9 cellular contexts compared by ENCODE assay signal in genomic region chrX:63686878-63687714, GRCh38.
DNase-seq lines count a peak whose midpoint lies in the region; TF ChIP-seq lines count a peak whose summit lies in the region.
"Had no signal": no experiment of that assay in that cellular context is flagged by ENCODE, and none has a peak within 500 bp of the region (broad histone marks: within the 10 kb centered on the region; RNA-seq: fewer than 3 reads in every experiment).

No MANE protein-coding gene starts in this region.

- no peak overlapping the region for H3K4me3 ChIP-seq in fibroblast of mammary gland (ENCODE audit: control insufficient read depth, low read depth, low read length)
- H3K4me3 ChIP-seq: BLaER1 treated with 17β-estradiol and CSF1 and Interleukin-3, amounts not matched to agents 10 nM and 100 nM had no signal

- H3K4me3 Mint-ChIP-seq in progenitor cell of endocrine pancreas (ENCODE audit: low read depth): no peak overlapping the region

- TF ChIP-seq CTCF in GM20000 (IDR thresholded peaks at IDR 0.05; ENCODE audit: extremely low read depth, missing control alignments): peak; percentile 34
- TF ChIP-seq CTCF in fibroblast of mammary gland (conservative IDR thresholded peaks at IDR 0.05; ENCODE audit: control insufficient read depth, insufficient read depth, low read depth, low read length): peak; percentile 85
- TF ChIP-seq CTCF in progenitor cell of endocrine pancreas (IDR thresholded peaks at IDR 0.05; ENCODE audit: unreplicated experiment): peak; percentile 66

- H3K9me3 Mint-ChIP-seq in progenitor cell of endocrine pancreas (ENCODE audit: low read depth): peaks cover 31% of the 10 kb centered on the region

- H3K27me3 Mint-ChIP-seq in progenitor cell of endocrine pancreas: no peaks in the 10 kb centered on the region

- peak; percentile 32 for DNase-seq in NCI-H1092 treated with DMSO at 0.1 percent for 48 hours (lab: John Stamatoyannopoulos, UW)
- DNase-seq in NCI-H1092 (lab: John Stamatoyannopoulos, UW): no peak
- peak; percentile 4 for DNase-seq in GM20000 (ENCODE audit: low spot score)
- DNase-seq in Kasumi-1 (lab: John Stamatoyannopoulos, UW): peak; percentile 37 to 65
- DNase-seq in T1000 (lab: John Stamatoyannopoulos, UW): peak; percentile 22
- DNase-seq in fibroblast of mammary gland (ENCODE audit: low read depth): peak; percentile 77
- DNase-seq in progenitor cell of endocrine pancreas (ENCODE audit: low spot score, unreplicated experiment): no peak
- DNase-seq in GOT3 (lab: John Stamatoyannopoulos, UW): no peak

- H3K4me1 Mint-ChIP-seq in progenitor cell of endocrine pancreas (ENCODE audit: low read depth): no peaks in the 10 kb centered on the region

- no peak overlapping the region for H3K27ac Mint-ChIP-seq in progenitor cell of endocrine pancreas

- peaks cover 10% of the 10 kb centered on the region for H3K36me3 Mint-ChIP-seq in progenitor cell of endocrine pancreas (ENCODE audit: insufficient read depth)

Comparison
In these comparisons a context has a peak if more than half of its experiments do, and no peak if none do; other contexts are left out.
1. DNase-seq: peak in NCI-H1092 treated with DMSO at 0.1 percent for 48 hours (single experiment), GM20000 (single experiment), Kasumi-1 (2 of 2), T1000 (single experiment) and fibroblast of mammary gland (single experiment); none in NCI-H1092 (single experiment), progenitor cell of endocrine pancreas (single experiment) and GOT3 (single experiment).
2. CTCF ChIP-seq: peak in every context shown above with its lines; median percentile 85 in fibroblast of mammary gland; 66 in progenitor cell of endocrine pancreas; 34 in GM20000.